ENCODE assay signal across 8 cellular contexts in the genomic region with DNA sequence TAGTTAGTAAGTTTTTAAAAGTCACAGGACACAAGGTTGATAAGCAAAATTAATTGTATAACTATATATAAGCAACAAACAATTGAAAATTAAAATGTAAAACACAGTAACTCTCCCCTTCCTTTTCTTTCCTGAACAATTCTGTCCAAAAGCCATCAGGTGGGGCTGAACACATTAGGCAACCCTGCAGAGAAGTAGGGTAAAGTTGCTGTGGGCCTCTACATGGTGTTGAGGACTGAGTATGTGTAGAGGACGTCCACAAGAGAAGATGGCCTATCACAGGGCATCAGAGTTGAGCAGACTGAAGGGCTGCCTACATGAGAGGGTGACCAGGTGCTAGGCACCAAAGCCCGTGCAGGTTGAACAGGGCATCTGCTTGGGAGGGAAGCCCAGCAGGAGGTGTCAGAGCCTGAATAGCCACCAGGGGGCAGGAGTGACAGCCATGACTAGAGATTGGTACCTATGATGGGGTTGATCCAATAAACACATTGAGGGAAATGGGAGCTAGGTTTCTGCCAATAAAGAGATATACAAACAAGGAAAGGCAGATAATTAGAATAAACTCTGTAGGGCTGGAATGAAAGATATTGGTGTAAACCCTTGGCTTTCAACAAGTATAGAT.
DNase-seq lines count a peak whose midpoint lies in the region; ATAC-seq and TF ChIP-seq lines count a peak whose summit lies in the region.

No MANE protein-coding gene starts in this region.

- H4K20me1 ChIP-seq in Karpas-422 (ENCODE audit: insufficient read depth, low read depth, low read length): no peaks in the 10 kb centered on the region

- peaks cover 15% of the 10 kb centered on the region for H3K4me1 ChIP-seq in Karpas-422 (ENCODE audit: low read length)

- no peak for ATAC-seq in GM21526 (IDR thresholded peaks at IDR 0.05; ENCODE audit: low FRiP score, unreplicated experiment)

- H3K4me2 ChIP-seq in Karpas-422 (ENCODE audit: low read depth, low read length, poor library complexity, severe bottlenecking): no peak overlapping the region

- peak; percentile 31; the same call in 1 of the 2 replicates for TF ChIP-seq CTCF in VCaP (conservative IDR thresholded peaks at IDR 0.05)
- TF ChIP-seq CTCF in retinal pigment epithelial cell (conservative IDR thresholded peaks at IDR 0.05; ENCODE audit: low read depth, low read length): peak; percentile 9

- no peaks in the 10 kb centered on the region for H3K27me3 ChIP-seq in Karpas-422 (ENCODE audit: low read length)

- H3K9me2 ChIP-seq in Karpas-422 (replicated peaks; ENCODE audit: insufficient read depth, low read length): no peaks in the 10 kb centered on the region

- H3K4me3 ChIP-seq in Karpas-422 (ENCODE audit: low read length) (no peak overlapping the region), retinal pigment epithelial cell (ENCODE audit: low read length) (no peak overlapping the region)

- no peak overlapping the region for H3K9ac ChIP-seq in Karpas-422 (ENCODE audit: low read length)

- H2AFZ ChIP-seq in Karpas-422 (ENCODE audit: low read length): no peak overlapping the region

- DNase-seq in NCI-H2171 treated with DMSO at 0.1 percent for 48 hours (lab: John Stamatoyannopoulos, UW) (peak; percentile 4), NCI-H2171 (lab: John Stamatoyannopoulos, UW) (no peak), Karpas-422 (peak; percentile 92), retinal pigment epithelial cell (ENCODE audit: low read depth) (no peak), cerebellar cortex (ENCODE audit: low spot score) (no peak)
- peak; percentile 7 for DNase-seq in effector CD8-positive, alpha-beta T cell (lab: John Stamatoyannopoulos, UW)

- H3K36me3 ChIP-seq in Karpas-422 (ENCODE audit: insufficient read depth, low read length): no peaks in the 10 kb centered on the region

- H3K9me3 ChIP-seq in Karpas-422 (ENCODE audit: low read length): no peaks in the 10 kb centered on the region

- H3K79me2 ChIP-seq in Karpas-422 (ENCODE audit: low read length): no peaks in the 10 kb centered on the region

- no peak overlapping the region for H3K27ac ChIP-seq in Karpas-422 (ENCODE audit: low read length)
- H3K27ac ChIP-seq in VCaP: no peak overlapping the region

Comparison
In these comparisons a context has a peak if more than half of its experiments do, and no peak if none do; other contexts are left out.
1. DNase-seq: peak in NCI-H2171 treated with DMSO at 0.1 percent for 48 hours (single experiment), Karpas-422 (single experiment) and effector CD8-positive, alpha-beta T cell (single experiment); none in NCI-H2171 (single experiment), retinal pigment epithelial cell (single experiment) and cerebellar cortex (single experiment).